In genomic region chr5:137075163-137075970, GRCh38 we compare ENCODE assay signal across 8 cellular contexts.
DNase-seq lines count a peak whose midpoint lies in the region; ATAC-seq and TF ChIP-seq lines count a peak whose summit lies in the region.

No MANE protein-coding gene starts in this region.

- ATAC-seq in GM18868 (IDR thresholded peaks at IDR 0.05; ENCODE audit: unreplicated experiment) (peak; percentile 85), HG03097 (IDR thresholded peaks at IDR 0.05; ENCODE audit: low FRiP score, unreplicated experiment) (peak; percentile 94)

- H3K4me3 Mint-ChIP-seq in CD14-positive monocyte, result no peak overlapping the region

- no peak for TF ChIP-seq POLR2A in uterus (IDR thresholded peaks at IDR 0.05)

- no peaks in the 10 kb centered on the region for H3K36me3 Mint-ChIP-seq in CD14-positive monocyte

- H3K27me3 Mint-ChIP-seq in CD14-positive monocyte (ENCODE audit: low read depth in 3 of 3), result peaks cover 0 to 6% (median 5%) of the 10 kb centered on the region in 3 donors

- H3K9ac ChIP-seq in adipocyte (ENCODE audit: low read length), result no peak overlapping the region

- no peaks in the 10 kb centered on the region for H3K9me3 ChIP-seq in adipocyte (ENCODE audit: control insufficient read depth, low read length)
- H3K9me3 ChIP-seq in uterus, result no peaks in the 10 kb centered on the region

- H3K9me3 Mint-ChIP-seq in CD14-positive monocyte, result peaks cover 0 to 3% (median 0%) of the 10 kb centered on the region in 7 donors

- TF ChIP-seq CTCF in CD14-positive monocyte (IDR thresholded peaks at IDR 0.05) (peak; percentile 25), uterus (IDR thresholded peaks at IDR 0.05) (peak in 2 of 4 experiments; percentile 39 to 53)

- H3K4me1 Mint-ChIP-seq in CD14-positive monocyte, result no peaks in the 10 kb centered on the region

- H3K4me1 ChIP-seq in adipocyte (ENCODE audit: control insufficient read depth, insufficient read depth, low read length), result peaks cover 31% of the 10 kb centered on the region
- H3K4me1 ChIP-seq in uterus, result peaks cover 0 to 8% of the 10 kb centered on the region in 2 donors

- H3K36me3 ChIP-seq in adipocyte (ENCODE audit: control insufficient read depth, insufficient read depth, low read length, severe bottlenecking) (no peaks in the 10 kb centered on the region), uterus (no peaks in the 10 kb centered on the region)

- H3K27me3 ChIP-seq in adipocyte (replicated peaks; ENCODE audit: control insufficient read depth, insufficient read depth, low read length) (no peaks in the 10 kb centered on the region), uterus (no peaks in the 10 kb centered on the region)

- DNase-seq in CD14-positive monocyte (ENCODE audit: low spot score), result no peak
- DNase-seq in NCI-H345 (lab: John Stamatoyannopoulos, UW), result peak; percentile 89
- peak; percentile 36 for DNase-seq in adipocyte (ENCODE audit: low read depth)
- peak; percentile 94 for DNase-seq in islet precursor cell
- peak; percentile 43 to 46 for DNase-seq in uterus
- DNase-seq in activated naive CD4-positive, alpha-beta T cell (lab: John Stamatoyannopoulos, UW), result no peak

- intact Hi-C loops in CD14-positive monocyte (cut with micrococcal nuclease), result no loop called here
- intact Hi-C loops in uterus (cut with DNase I; ENCODE audit: low total_unique reads), result no loop called here

- H3K4me3 ChIP-seq in adipocyte (ENCODE audit: low read length) (no peak overlapping the region), uterus (no peak overlapping the region)

- peak overlapping the region; percentile 2 to 18 for H3K27ac ChIP-seq in uterus

- H3K27ac Mint-ChIP-seq in CD14-positive monocyte, result no peak overlapping the region

Comparison
In these comparisons a context has a peak if more than half of its experiments do, and no peak if none do; other contexts are left out.
1. DNase-seq: peak in NCI-H345 (single experiment), adipocyte (single experiment), islet precursor cell (single experiment) and uterus (2 of 2); none in CD14-positive monocyte (single experiment) and activated naive CD4-positive, alpha-beta T cell (0 of 4).